In genomic region chr11:65064847-65065240, GRCh38 we compare ENCODE assay signal across 27 cellular contexts. TPM values are rescaled to one million over a fixed set of nuclear protein-coding genes. Genes with fewer than 3 reads are reported as not detected.
DNase-seq lines count a peak whose midpoint lies in the region; ATAC-seq and TF ChIP-seq lines count a peak whose summit lies in the region.
"Had no signal": no experiment of that assay in that cellular context is flagged by ENCODE, and none has a peak within 500 bp of the region (broad histone marks: within the 10 kb centered on the region; RNA-seq: fewer than 3 reads in every experiment).

No MANE protein-coding gene starts in this region.

- H3K4me1 ChIP-seq in BE2C (no peaks in the 10 kb centered on the region), osteoblast (ENCODE audit: insufficient read depth, low read length) (no peaks in the 10 kb centered on the region)
- H3K4me1 ChIP-seq: A549 had no signal

- no peaks in the 10 kb centered on the region for H3K79me2 ChIP-seq in osteoblast (ENCODE audit: insufficient read depth, low read length)

- H3K36me3 ChIP-seq in BE2C: no peaks in the 10 kb centered on the region
- H3K36me3 ChIP-seq in osteoblast (ENCODE audit: insufficient read depth, low read length): no peaks in the 10 kb centered on the region
- H3K36me3 ChIP-seq: BLaER1 had no signal

- H2AFZ ChIP-seq in osteoblast (ENCODE audit: low read length): no peak overlapping the region

- H3K4me3 ChIP-seq in BE2C (ENCODE audit: low read depth, low read length) (no peak overlapping the region), osteoblast (ENCODE audit: insufficient read depth, low read length) (no peak overlapping the region)
- H3K4me3 ChIP-seq: A549, BLaER1, GM12878 had no signal

- H4K20me1 ChIP-seq in osteoblast (ENCODE audit: insufficient read depth, low read length): no peaks in the 10 kb centered on the region
- H4K20me1 ChIP-seq: BLaER1 had no signal

- H3K4me2 ChIP-seq in osteoblast (ENCODE audit: insufficient read depth, low read length): no peak overlapping the region
- H3K4me2 ChIP-seq: A549, BLaER1 had no signal

- TF ChIP-seq CTCF in BE2C (IDR thresholded peaks at IDR 0.05; ENCODE audit: low read depth, low read length): no peak
- TF ChIP-seq CTCF in osteoblast (IDR thresholded peaks at IDR 0.05; ENCODE audit: extremely low read depth, low read depth, low read length): no peak

- no peaks in the 10 kb centered on the region for H3K9me3 ChIP-seq in BE2C
- H3K9me3 ChIP-seq in osteoblast (ENCODE audit: low read depth, low read length): no peaks in the 10 kb centered on the region
- H3K9me3 ChIP-seq: A549, BLaER1 had no signal

- peak; percentile 26 for DNase-seq in NCI-H82 (lab: John Stamatoyannopoulos, UW)
- DNase-seq in NCI-H82 treated with DMSO at 0.1 percent for 48 hours (lab: John Stamatoyannopoulos, UW; ENCODE audit: unreplicated experiment): no peak
- peak; percentile 25 for DNase-seq in BE2C
- peak; percentile 82 for DNase-seq in SK-N-DZ (ENCODE audit: low spot score)
- DNase-seq in osteoblast (ENCODE audit: insufficient read length, low spot score, missing footprints): peak; percentile 3
- no peak for DNase-seq in amygdala (lab: John Stamatoyannopoulos, UW)
- DNase-seq: AML-193; C1 segment of cervical spinal cord; CD4-positive, alpha-beta memory T cell; CD4-positive, CD25-positive, alpha-beta regulatory T cell; CD8-positive, alpha-beta memory T cell; COR-L47; DMS 273 treated with DMSO at 0.1 percent for 48 hours; DMS153; DMS53; DMS79; DND-41; EL; GDM1 had no signal

- H3K27ac ChIP-seq in osteoblast (ENCODE audit: low read depth, low read length): no peak overlapping the region
- H3K27ac ChIP-seq: 22Rv1, A549, BLaER1 had no signal

- H3K27me3 ChIP-seq in BE2C (no peaks in the 10 kb centered on the region), osteoblast (ENCODE audit: insufficient read depth, low read length) (no peaks in the 10 kb centered on the region)
- H3K27me3 ChIP-seq: BLaER1 had no signal

- ATAC-seq in HG03196 (IDR thresholded peaks at IDR 0.05; ENCODE audit: unreplicated experiment): no peak
- ATAC-seq: A549, GM12878 had no signal

RNA-seq across cellular contexts. Expression of gene NAALADL1, which starts 6.5 kb away (rescaled TPM):
- not detected for polyA plus RNA-seq in BE2C (2012; ENCODE audit: insufficient read depth, insufficient read length, low read depth)
- 1.8 and 3.5 TPM in 2 replicates for polyA plus RNA-seq in SK-N-DZ (2014; cell fraction: cytosol; rRNA removed)
- polyA plus RNA-seq in SK-N-DZ (2014; cell fraction: nucleus; rRNA removed): 11.9 and 17.6 TPM in 2 replicates
- 15.6 and 17.7 TPM in 2 replicates for total RNA-seq in osteoblast
- total RNA-seq: A172, Daoy, G401 had no signal
- polyA plus RNA-seq: A549 had no signal

RNA-seq across cellular contexts. Expression of gene CDCA5, which starts 19.0 kb away (rescaled TPM):
- polyA plus RNA-seq in BE2C (2012; ENCODE audit: insufficient read depth, insufficient read length, low read depth): 8.8 TPM
- 110 and 152 TPM in 2 replicates for polyA plus RNA-seq in SK-N-DZ (2014; cell fraction: cytosol; rRNA removed)
- 79.2 and 90.9 TPM in 2 replicates for polyA plus RNA-seq in SK-N-DZ (2014; cell fraction: nucleus; rRNA removed)
- total RNA-seq in osteoblast: 2.1 and 3.3 TPM in 2 replicates

RNA-seq across cellular contexts. Expression of gene ZFPL1, which starts 19.2 kb away (rescaled TPM):
- polyA plus RNA-seq in BE2C (2012; ENCODE audit: insufficient read depth, insufficient read length, low read depth): 43.2 TPM
- polyA plus RNA-seq in SK-N-DZ (2014; cell fraction: cytosol; rRNA removed): 35.6 and 43.3 TPM in 2 replicates
- polyA plus RNA-seq in SK-N-DZ (2014; cell fraction: nucleus; rRNA removed): 59.0 and 71.2 TPM in 2 replicates
- total RNA-seq in osteoblast: 38.6 and 39.4 TPM in 2 replicates

RNA-seq across cellular contexts. Expression of gene SAC3D1, which starts 23.8 kb away (rescaled TPM):
- 19.0 TPM for polyA plus RNA-seq in BE2C (2012; ENCODE audit: insufficient read depth, insufficient read length, low read depth)
- 54.1 and 71.4 TPM in 2 replicates for polyA plus RNA-seq in SK-N-DZ (2014; cell fraction: cytosol; rRNA removed)
- 36.7 and 45.3 TPM in 2 replicates for polyA plus RNA-seq in SK-N-DZ (2014; cell fraction: nucleus; rRNA removed)
- total RNA-seq in osteoblast: 7.6 and 9.7 TPM in 2 replicates

RNA-seq across cellular contexts. Expression of gene VPS51, which starts 31.2 kb away (rescaled TPM):
- polyA plus RNA-seq in BE2C (2012; ENCODE audit: insufficient read depth, insufficient read length, low read depth): 193 TPM
- 159 and 188 TPM in 2 replicates for polyA plus RNA-seq in SK-N-DZ (2014; cell fraction: cytosol; rRNA removed)
- 294 and 409 TPM in 2 replicates for polyA plus RNA-seq in SK-N-DZ (2014; cell fraction: nucleus; rRNA removed)
- 122 and 153 TPM in 2 replicates for total RNA-seq in osteoblast

Comparison
In these comparisons a context has a peak if more than half of its experiments do, and no peak if none do; other contexts are left out.
1. DNase-seq: peak in NCI-H82 (single experiment), BE2C (single experiment), SK-N-DZ (single experiment) and osteoblast (single experiment); none in NCI-H82 treated with DMSO at 0.1 percent for 48 hours (single experiment) and amygdala (0 of 56).